9 cellular contexts compared by ENCODE assay signal in the genomic region with DNA sequence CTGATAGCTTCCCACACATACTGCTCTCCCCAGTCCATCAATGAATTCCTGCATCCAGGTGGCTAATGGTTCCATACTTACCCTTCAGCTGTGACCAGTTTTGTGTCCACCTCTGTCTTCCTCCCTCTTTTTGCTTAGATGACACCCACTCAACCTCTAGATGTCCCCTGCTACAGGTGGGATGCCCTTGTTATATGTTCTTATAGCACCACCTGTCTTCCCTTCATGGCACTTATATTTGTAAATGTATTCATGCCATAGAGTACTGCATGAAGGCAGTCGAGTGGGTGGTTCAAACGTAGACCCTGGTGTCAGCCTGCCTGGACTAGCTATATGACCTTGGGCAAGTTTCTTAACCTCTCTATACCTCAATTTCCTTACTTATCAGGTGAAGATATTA. TPM values are rescaled to one million over a fixed set of nuclear protein-coding genes. Genes with fewer than 3 reads are reported as not detected.
DNase-seq lines count a peak whose midpoint lies in the region; ATAC-seq and TF ChIP-seq lines count a peak whose summit lies in the region.
"Had no signal": no experiment of that assay in that cellular context is flagged by ENCODE, and none has a peak within 500 bp of the region (broad histone marks: within the 10 kb centered on the region; RNA-seq: fewer than 3 reads in every experiment).

No MANE protein-coding gene starts in this region.

- intact Hi-C loops in activated B cell treated with CpG ODN at 0.5 μM for 24 hours (cut with micrococcal nuclease): loop anchor here (2.0 kb wide), 3 partner anchors 77 to 317 kb away; no protein-coding TSS in a partner anchor

- DNase-seq in NOMO-1 treated with DMSO at 0.1 percent for 48 hours (lab: John Stamatoyannopoulos, UW; ENCODE audit: unreplicated experiment) (peak; percentile 17), NOMO-1 (lab: John Stamatoyannopoulos, UW; ENCODE audit: unreplicated experiment in 2 of 2) (no peak), activated B cell treated with CpG ODN at 0.5 μM for 24 hours (no peak), memory B cell (ENCODE audit: low spot score in 2 of 2) (no peak), MV-4-11 (lab: John Stamatoyannopoulos, UW) (no peak), activated gamma-delta T cell treated with Interleukin-2 at 50 U/mL for 16 hours (no peak)
- DNase-seq in activated CD4-positive, alpha-beta T cell treated with anti-CD3 and anti-CD28 coated beads for 4 hours: no peak
- DNase-seq: naive thymus-derived CD8-positive, alpha-beta T cell had no signal

- CTCF ChIA-PET in activated B cell treated with CpG ODN at 0.5 μM for 24 hours (lab: Charles Lee): interaction anchor here (1.6 to 2.3 kb wide), 2 partner anchors 120 to 317 kb away, joined by 4 to 9 read pairs; no protein-coding TSS in a partner anchor

- H3K9me3 Mint-ChIP-seq in activated B cell treated with CpG ODN at 0.5 μM for 24 hours (no peaks in the 10 kb centered on the region), memory B cell (no peaks in the 10 kb centered on the region)

- peaks cover 15% of the 10 kb centered on the region for H3K27me3 Mint-ChIP-seq in activated B cell treated with CpG ODN at 0.5 μM for 24 hours
- peaks cover 8% of the 10 kb centered on the region for H3K27me3 Mint-ChIP-seq in memory B cell

- H3K4me3 Mint-ChIP-seq in activated B cell treated with CpG ODN at 0.5 μM for 24 hours: no peak overlapping the region
- no peak overlapping the region for H3K4me3 Mint-ChIP-seq in memory B cell
- H3K4me3 Mint-ChIP-seq: naive thymus-derived CD8-positive, alpha-beta T cell had no signal

- H3K4me1 Mint-ChIP-seq in activated B cell treated with CpG ODN at 0.5 μM for 24 hours (peaks cover 2% of the 10 kb centered on the region), memory B cell (peaks cover 6% of the 10 kb centered on the region)

- H3K27ac Mint-ChIP-seq in activated B cell treated with CpG ODN at 0.5 μM for 24 hours: no peak overlapping the region
- H3K27ac Mint-ChIP-seq in memory B cell: no peak overlapping the region
- H3K27ac Mint-ChIP-seq: naive thymus-derived CD8-positive, alpha-beta T cell had no signal

- POLR2A ChIA-PET in activated B cell treated with CpG ODN at 0.5 μM for 24 hours (lab: Charles Lee): no interaction called here

- no peak for TF ChIP-seq CTCF in activated B cell treated with CpG ODN at 0.5 μM for 24 hours (IDR thresholded peaks at IDR 0.05)

- ATAC-seq in HG03097 (IDR thresholded peaks at IDR 0.05; ENCODE audit: low FRiP score, unreplicated experiment) (peak; percentile 82), activated B cell treated with CpG ODN at 0.5 μM for 24 hours (ENCODE audit: low read depth) (peak; percentile 54), memory B cell (ENCODE audit: low read depth) (peak; percentile 67)

- H3K36me3 Mint-ChIP-seq in activated B cell treated with CpG ODN at 0.5 μM for 24 hours (ENCODE audit: low read depth): peaks cover 5% of the 10 kb centered on the region
- peaks cover 11% of the 10 kb centered on the region for H3K36me3 Mint-ChIP-seq in memory B cell

RNA-seq across cellular contexts. Expression of a gene that starts 6.5 kb away (rescaled TPM):
- 12.6 and 13.3 TPM in 2 replicates for total RNA-seq in activated B cell treated with CpG ODN at 0.5 μM for 24 hours
